In the genomic region with DNA sequence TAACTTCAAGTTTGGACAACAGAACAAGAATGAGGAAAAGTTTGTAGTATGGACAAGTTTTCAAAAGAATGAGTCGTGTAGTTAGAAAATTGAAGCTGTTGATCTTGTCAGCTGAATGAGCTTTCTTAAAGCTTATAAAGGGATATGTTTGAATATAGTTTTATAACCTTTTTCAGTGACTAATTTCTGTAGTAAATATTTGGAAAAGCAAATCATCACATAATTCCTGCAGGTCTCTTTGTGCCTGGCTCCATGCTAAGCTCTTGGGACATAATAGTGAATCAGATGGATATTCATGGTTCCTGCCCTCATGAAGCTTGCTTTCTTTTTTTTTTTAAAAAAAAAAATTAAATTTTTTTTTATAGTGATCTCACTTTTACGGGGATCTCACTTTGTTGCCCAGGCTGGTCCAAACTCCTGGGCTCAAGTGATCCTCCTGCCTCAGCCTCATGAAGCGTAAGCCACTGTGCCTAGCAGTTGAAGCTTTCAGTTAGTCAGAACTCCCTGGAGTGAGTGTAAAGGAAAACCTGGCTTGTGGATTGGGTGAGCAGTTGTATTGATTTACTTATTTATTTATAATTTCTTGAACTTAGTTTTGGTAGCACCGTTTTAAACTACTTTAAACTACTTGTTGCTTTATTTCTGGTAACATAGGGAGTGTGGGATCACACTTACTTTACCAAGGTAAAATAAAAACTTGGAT, we compare ENCODE assay signal across 18 cellular contexts. TPM values are rescaled to one million over a fixed set of nuclear protein-coding genes. Genes with fewer than 3 reads are reported as not detected.
DNase-seq lines count a peak whose midpoint lies in the region; ATAC-seq and TF ChIP-seq lines count a peak whose summit lies in the region.
"Had no signal": no experiment of that assay in that cellular context is flagged by ENCODE, and none has a peak within 500 bp of the region (broad histone marks: within the 10 kb centered on the region; RNA-seq: fewer than 3 reads in every experiment).

No MANE protein-coding gene starts in this region.

- H4K20me1 ChIP-seq in H9 (ENCODE audit: control insufficient read depth, insufficient read depth, insufficient read length) (no peaks in the 10 kb centered on the region), neural progenitor cell (ENCODE audit: low read depth) (peaks cover 100% of the 10 kb centered on the region)

- no peaks in the 10 kb centered on the region for H3K27me3 Mint-ChIP-seq in CD4-positive, alpha-beta T cell
- no peaks in the 10 kb centered on the region for H3K27me3 Mint-ChIP-seq in H9 (ENCODE audit: low read depth)
- H3K27me3 Mint-ChIP-seq in activated T-helper 17 cell treated with anti-CD3 and anti-CD28 coated beads, Interleukin-2, amount 50 U/mL, for 72 hours = no peaks in the 10 kb centered on the region
- peaks cover 2% of the 10 kb centered on the region for H3K27me3 Mint-ChIP-seq in neural progenitor cell (ENCODE audit: insufficient read depth, low read depth)

- H3K4me2 ChIP-seq in H9 (ENCODE audit: insufficient read depth, insufficient read length, low read length) = no peak overlapping the region
- H3K4me2 ChIP-seq in neural progenitor cell = peak overlapping the region; percentile 33

- peaks cover 95% of the 10 kb centered on the region for H3K4me1 Mint-ChIP-seq in CD4-positive, alpha-beta T cell (ENCODE audit: low read depth)
- H3K4me1 Mint-ChIP-seq in H9 (peaks cover 74 to 82% of the 10 kb centered on the region in 2 experiments), neural progenitor cell (peaks cover 3% of the 10 kb centered on the region)
- peaks cover 73% of the 10 kb centered on the region for H3K4me1 Mint-ChIP-seq in activated T-helper 17 cell treated with anti-CD3 and anti-CD28 coated beads, Interleukin-2, amount 50 U/mL, for 72 hours

- no peak overlapping the region for H2BK12ac ChIP-seq in H9 (ENCODE audit: insufficient read length, low read depth, low read length)

- H2BK5ac ChIP-seq in H9 (ENCODE audit: insufficient read length, low read length) = no peak overlapping the region

- peaks cover 25% of the 10 kb centered on the region for H3F3A ChIP-seq in neural progenitor cell (ENCODE audit: low read depth)

- H3K9me3 ChIP-seq in CD4-positive, alpha-beta T cell (ENCODE audit: control insufficient read depth, low read length) = no peaks in the 10 kb centered on the region
- no peaks in the 10 kb centered on the region for H3K9me3 ChIP-seq in H9 (ENCODE audit: control insufficient read depth, low read depth, low read length)
- H3K9me3 ChIP-seq in neural progenitor cell (ENCODE audit: low read depth) = no peaks in the 10 kb centered on the region

- no peak overlapping the region for H2BK20ac ChIP-seq in H9 (ENCODE audit: low read depth, low read length, poor library complexity, severe bottlenecking)

- H3K36me3 Mint-ChIP-seq in CD4-positive, alpha-beta T cell (ENCODE audit: low read depth) = peaks cover 16% of the 10 kb centered on the region
- H3K36me3 Mint-ChIP-seq in H9 (ENCODE audit: insufficient read depth in 1 of 3, low read depth in 3 of 3) (no peaks in the 10 kb centered on the region), neural progenitor cell (peaks cover 66% of the 10 kb centered on the region)
- H3K36me3 Mint-ChIP-seq in activated T-helper 17 cell treated with anti-CD3 and anti-CD28 coated beads, Interleukin-2, amount 50 U/mL, for 72 hours (ENCODE audit: low read depth) = peaks cover 4% of the 10 kb centered on the region

- H3T11ph ChIP-seq in H9 (ENCODE audit: low read length) = no peak overlapping the region

- H3K27ac Mint-ChIP-seq in CD4-positive, alpha-beta T cell = no peak overlapping the region
- H3K27ac Mint-ChIP-seq in H9 (peak overlapping the region in 2 of 3 experiments; percentile 20 to 50; a peak in 2 of 7 replicates), neural progenitor cell (no peak overlapping the region)
- H3K27ac Mint-ChIP-seq in activated T-helper 17 cell treated with anti-CD3 and anti-CD28 coated beads, Interleukin-2, amount 50 U/mL, for 72 hours = no peak overlapping the region

- no peak overlapping the region for H4K8ac ChIP-seq in H9 (replicated peaks; ENCODE audit: insufficient read length, low read depth, low read length)

- CTCF ChIA-PET in CD4-positive, alpha-beta T cell (lab: Charles Lee) = interaction anchor here (0.7 to 1.2 kb wide), 4 partner anchors 9 to 20 kb away, joined by 3 to 6 read pairs (median 4); no protein-coding TSS in a partner anchor

- intact Hi-C loops in CD4-positive, alpha-beta T cell (cut with DNase I, micrococcal nuclease) = loop anchor here in 1 of 2 experiments (5.0 kb wide), 1 partner anchor 40 kb away; no protein-coding TSS in a partner anchor

- ATAC-seq in CD4-positive, alpha-beta T cell (ENCODE audit: poor library complexity) = no peak
- ATAC-seq in activated T-helper 17 cell treated with anti-CD3 and anti-CD28 coated beads, Interleukin-2, amount 50 U/mL, for 72 hours (replicated peaks) = no peak

- H3K4me1 ChIP-seq in H9 (ENCODE audit: insufficient read depth, low read length) (peaks cover 11% of the 10 kb centered on the region), neural progenitor cell (peaks cover 66% of the 10 kb centered on the region)

- H3K23ac ChIP-seq in H9 (ENCODE audit: insufficient read length, low read depth, low read length) = no peak overlapping the region

- H3K9ac ChIP-seq in H9 (ENCODE audit: extremely low read depth, insufficient read length, low read length) = no peak overlapping the region
- H3K9ac ChIP-seq in neural progenitor cell = no peak overlapping the region

- no peak overlapping the region for H4K91ac ChIP-seq in H9 (ENCODE audit: insufficient read length, low read depth, low read length)

- no peak overlapping the region for H2AFZ ChIP-seq in H9 (ENCODE audit: low read length)
- H2AFZ ChIP-seq in neural progenitor cell (replicated peaks) = no peak overlapping the region

- no peak overlapping the region for H3K27ac ChIP-seq in CD4-positive, alpha-beta T cell (ENCODE audit: low read depth, low read length)
- H3K27ac ChIP-seq in H9 (ENCODE audit: insufficient read length, low read depth, low read length) = no peak overlapping the region
- peak overlapping the region; percentile 58 for H3K27ac ChIP-seq in neural progenitor cell
- H3K27ac ChIP-seq: RWPE1 had no signal

- H3K56ac ChIP-seq in H9 (ENCODE audit: insufficient read length, low read depth, low read length) = no peak overlapping the region

- no CpG with 5 or more reads among the region's 4 CpGs for WGBS in H9 (ENCODE audit: extremely low coverage, insufficient read length, low lambda C conversion rate)

- no peak overlapping the region for H3K14ac ChIP-seq in H9 (ENCODE audit: insufficient read depth, low read length)

- H3K27me3 ChIP-seq in CD4-positive, alpha-beta T cell (ENCODE audit: control insufficient read depth, insufficient read depth, low read length) = no peaks in the 10 kb centered on the region
- H3K27me3 ChIP-seq in H9 (ENCODE audit: insufficient read depth, low read length) = no peaks in the 10 kb centered on the region
- H3K27me3 ChIP-seq in neural progenitor cell = no peaks in the 10 kb centered on the region

- H3K23me2 ChIP-seq in H9 (ENCODE audit: insufficient read length, low read depth, low read length, poor library complexity, severe bottlenecking) = no peaks in the 10 kb centered on the region

- H3K4me3 ChIP-seq in neural progenitor cell = no peak overlapping the region
- H3K4me3 ChIP-seq: GM12878 had no signal

- no peak for TF ChIP-seq CTCF in CD4-positive, alpha-beta T cell (IDR thresholded peaks at IDR 0.05)
- TF ChIP-seq CTCF in H9 (conservative IDR thresholded peaks at IDR 0.05) (no peak), neural progenitor cell (IDR thresholded peaks at IDR 0.05) (no peak)

- peaks cover 2% of the 10 kb centered on the region for H3K79me1 ChIP-seq in H9 (ENCODE audit: insufficient read depth, low read depth, low read length, poor library complexity, severe bottlenecking)

- peaks cover 2% of the 10 kb centered on the region for H3K9me3 Mint-ChIP-seq in CD4-positive, alpha-beta T cell
- H3K9me3 Mint-ChIP-seq in H9 (no peaks in the 10 kb centered on the region), neural progenitor cell (peaks cover 66% of the 10 kb centered on the region)
- peaks cover 3% of the 10 kb centered on the region for H3K9me3 Mint-ChIP-seq in activated T-helper 17 cell treated with anti-CD3 and anti-CD28 coated beads, Interleukin-2, amount 50 U/mL, for 72 hours

- POLR2A ChIA-PET in CD4-positive, alpha-beta T cell (lab: Charles Lee) = interaction anchor here (1.3 to 2.2 kb wide), 2 partner anchors 8 to 10 kb away, joined by 5 read pairs; no protein-coding TSS in a partner anchor

- no peaks in the 10 kb centered on the region for H3K36me3 ChIP-seq in neural progenitor cell

- H3K4ac ChIP-seq in H9 (ENCODE audit: low read depth, low read length) = no peak overlapping the region

- no peak overlapping the region for H2BK15ac ChIP-seq in H9 (ENCODE audit: low read depth, low read length)

- no peak overlapping the region for H4K5ac ChIP-seq in H9 (ENCODE audit: insufficient read length, low read depth, low read length)

- H3K4me3 Mint-ChIP-seq in CD4-positive, alpha-beta T cell = peak overlapping the region; percentile 40
- H3K4me3 Mint-ChIP-seq in H9 (no peak overlapping the region), neural progenitor cell (no peak overlapping the region)
- peak overlapping the region; percentile 62 for H3K4me3 Mint-ChIP-seq in activated T-helper 17 cell treated with anti-CD3 and anti-CD28 coated beads, Interleukin-2, amount 50 U/mL, for 72 hours

- no peak for DNase-seq in CD4-positive, alpha-beta T cell
- DNase-seq in H9 (no peak), neural progenitor cell (ENCODE audit: low spot score) (no peak), putamen (ENCODE audit: low spot score) (no peak), NCI-H345 treated with DMSO at 0.1 percent for 48 hours (lab: John Stamatoyannopoulos, UW; ENCODE audit: unreplicated experiment) (no peak)
- DNase-seq in NK-92 treated with Interleukin-12 subunit alpha and Interleukin-12 subunit beta, amount 100 ng/mL, for 24 hours (lab: John Stamatoyannopoulos, UW) = no peak
- no peak for DNase-seq in effector CD8-positive, alpha-beta T cell (lab: John Stamatoyannopoulos, UW)
- DNase-seq: Calu3, DMS53, GDM1, KG1, MM.1S, NCI-H187, NCI-H446, OCI-M1 had no signal

- H2BK120ac ChIP-seq in H9 (ENCODE audit: low read depth, low read length, poor library complexity, severe bottlenecking) = no peak overlapping the region

- H3K18ac ChIP-seq in H9 (ENCODE audit: insufficient read length, low read depth, low read length) = no peak overlapping the region

- H2AK5ac ChIP-seq in H9 (ENCODE audit: insufficient read length, low read length) = no peak overlapping the region

- peaks cover 83% of the 10 kb centered on the region for H3K79me2 ChIP-seq in H9 (ENCODE audit: insufficient read depth, low read length)
- H3K79me2 ChIP-seq in neural progenitor cell (ENCODE audit: low read depth) = peaks cover 100% of the 10 kb centered on the region

RNA-seq across cellular contexts. Expression of a gene that starts 15.5 kb away (rescaled TPM):
- total RNA-seq in CD4-positive, alpha-beta T cell = 100 to 1,000 TPM; 135 to 145 TPM
- total RNA-seq in H9 (2021) = 73.6 and 76.6 TPM in 2 replicates
- total RNA-seq in activated T-helper 17 cell treated with anti-CD3 and anti-CD28 coated beads, Interleukin-2, amount 50 U/mL, for 72 hours = 10 to 100 TPM; 55.6 to 59.9 TPM
- total RNA-seq in neural progenitor cell (ENCODE audit: low replicate concordance) = 104 and 108 TPM in 2 replicates

Comparison
In these comparisons a context has a peak if more than half of its experiments do, and no peak if none do; other contexts are left out.
1. H3K27ac Mint-ChIP-seq: peak in H9 (2 of 3); none in CD4-positive, alpha-beta T cell (single experiment), activated T-helper 17 cell treated with anti-CD3 and anti-CD28 coated beads, Interleukin-2, amount 50 U/mL, for 72 hours (single experiment) and neural progenitor cell (single experiment).
2. H3K4me3 Mint-ChIP-seq: peak in CD4-positive, alpha-beta T cell (single experiment) and activated T-helper 17 cell treated with anti-CD3 and anti-CD28 coated beads, Interleukin-2, amount 50 U/mL, for 72 hours (single experiment); none in H9 (0 of 2) and neural progenitor cell (single experiment).